Comparison of ENCODE assay signal across 22 cellular contexts in genomic region chr2:227295806-227296205, GRCh38.
DNase-seq lines count a peak whose midpoint lies in the region; ATAC-seq lines count a peak whose summit lies in the region.
"Had no signal": no experiment of that assay in that cellular context is flagged by ENCODE, and none has a peak within 500 bp of the region (broad histone marks: within the 10 kb centered on the region; RNA-seq: fewer than 3 reads in every experiment).

No MANE protein-coding gene starts in this region.

- ATAC-seq in HG03025 (IDR thresholded peaks at IDR 0.05; ENCODE audit: low FRiP score, unreplicated experiment) (no peak), GM21737 (IDR thresholded peaks at IDR 0.05; ENCODE audit: unreplicated experiment) (no peak)

- DNase-seq in NCI-H748 (lab: John Stamatoyannopoulos, UW; ENCODE audit: unreplicated experiment) (peak; percentile 25), NCI-H748 treated with DMSO at 0.1 percent for 48 hours (lab: John Stamatoyannopoulos, UW) (no peak), NCI-H2107 treated with DMSO at 0.1 percent for 48 hours (lab: John Stamatoyannopoulos, UW; ENCODE audit: unreplicated experiment) (peak; percentile 55), NCI-H510A treated with DMSO at 0.1 percent for 48 hours (lab: John Stamatoyannopoulos, UW) (peak; percentile 26), pons (ENCODE audit: low spot score) (peak; percentile 13), NCI-H524 treated with DMSO at 0.1 percent for 48 hours (lab: John Stamatoyannopoulos, UW) (no peak)
- DNase-seq: 8988T, DMS153, GM23248, H7, IMR-90, KG1, MM.1S, NCI-H1417 treated with DMSO at 0.1 percent for 48 hours, NCI-H1694 treated with DMSO at 0.1 percent for 48 hours, NCI-H2171, NCI-H446, NCI-H82, Right ventricle myocardium superior, RPMI8226 had no signal

Comparison
In these comparisons a context has a peak if more than half of its experiments do, and no peak if none do; other contexts are left out.
1. DNase-seq: peak in NCI-H748 (single experiment), NCI-H2107 treated with DMSO at 0.1 percent for 48 hours (single experiment), NCI-H510A treated with DMSO at 0.1 percent for 48 hours (single experiment) and pons (single experiment); none in NCI-H748 treated with DMSO at 0.1 percent for 48 hours (single experiment) and NCI-H524 treated with DMSO at 0.1 percent for 48 hours (single experiment).